In the genomic region with DNA sequence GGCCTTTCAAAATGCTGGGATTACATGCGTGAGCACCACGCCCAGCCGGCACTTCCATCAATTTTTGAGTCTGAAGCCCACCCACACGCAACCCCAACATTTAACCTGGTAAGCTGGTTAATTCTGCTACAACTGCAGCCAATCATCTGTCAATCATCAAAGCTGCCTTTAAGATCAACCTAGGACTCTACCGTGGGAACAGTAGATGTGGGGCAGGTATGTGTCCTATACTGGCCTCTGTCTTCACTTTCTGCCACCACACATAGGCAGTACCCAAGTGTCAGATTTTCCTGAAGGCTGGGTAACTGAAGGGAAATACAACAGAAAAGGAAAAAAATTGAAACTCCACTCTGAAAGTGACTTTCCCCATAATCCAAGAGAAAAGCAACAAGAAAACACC, we compare ENCODE assay signal across 16 cellular contexts.
"Had no signal": no experiment of that assay in that cellular context is flagged by ENCODE, and none has a peak within 500 bp of the region (broad histone marks: within the 10 kb centered on the region; RNA-seq: fewer than 3 reads in every experiment).

No MANE protein-coding gene starts in this region.

- ATAC-seq: natural killer cell treated with Interleukin-12 subunit alpha and Interleukin-12 subunit beta and Interleukin-15 and Interleukin-18, amount 100 ng/mL, for 72 hours; sciatic nerve; upper lobe of right lung had no signal

- H3K9me3 Mint-ChIP-seq: activated CD4-positive, alpha-beta memory T cell treated with anti-CD3 and anti-CD28 coated beads for 36 hours; natural killer cell treated with Interleukin-12 subunit alpha and Interleukin-12 subunit beta and Interleukin-15 and Interleukin-18, amount 100 ng/mL, for 72 hours had no signal

- H3K27ac Mint-ChIP-seq: activated CD4-positive, alpha-beta memory T cell treated with anti-CD3 and anti-CD28 coated beads for 36 hours had no signal

- H3K4me3 Mint-ChIP-seq: activated CD4-positive, alpha-beta memory T cell treated with anti-CD3 and anti-CD28 coated beads for 36 hours; natural killer cell treated with Interleukin-12 subunit alpha and Interleukin-12 subunit beta and Interleukin-15 and Interleukin-18, amount 100 ng/mL, for 72 hours had no signal

- H3K9me3 ChIP-seq: esophagus squamous epithelium, prostate gland, spleen, upper lobe of right lung had no signal

- H3K27me3 Mint-ChIP-seq: activated CD4-positive, alpha-beta memory T cell treated with anti-CD3 and anti-CD28 coated beads for 36 hours; natural killer cell treated with Interleukin-12 subunit alpha and Interleukin-12 subunit beta and Interleukin-15 and Interleukin-18, amount 100 ng/mL, for 72 hours had no signal

- H3K27ac ChIP-seq: esophagus squamous epithelium, prostate gland, upper lobe of right lung had no signal

- H3K4me3 ChIP-seq: esophagus squamous epithelium, prostate gland, spleen, upper lobe of right lung had no signal

- DNase-seq: activated CD4-positive, alpha-beta memory T cell treated with anti-CD3 and anti-CD28 coated beads for 36 hours; activated CD8-positive, alpha-beta memory T cell treated with anti-CD3 and anti-CD28 coated beads, Interleukin-2, amount 50 U/mL, for 4 hours; activated naive CD4-positive, alpha-beta T cell; anterior cingulate cortex; esophagus squamous epithelium; foreskin fibroblast; glutamatergic neuron; mammary epithelial cell; occipital lobe; spleen; stimulated activated CD4-positive, alpha-beta T cell treated with anti-CD3 and anti-CD28 coated beads, Interleukin-1b, Interleukin-23, amount 100 ng/mL, for 48 hours; stimulated activated naive CD4-positive, alpha-beta T cell treated with Interleukin-2 at 50 U/mL for 16 hours; upper lobe of right lung had no signal

- H3K4me1 ChIP-seq: prostate gland had no signal

- H3K27me3 ChIP-seq: esophagus squamous epithelium, spleen, upper lobe of right lung had no signal

- H3K36me3 ChIP-seq: prostate gland, upper lobe of right lung had no signal
